In genomic region chr3:56413911-56414310, GRCh38 we compare ENCODE assay signal across 19 cellular contexts. TPM values are rescaled to one million over a fixed set of nuclear protein-coding genes. Genes with fewer than 3 reads are reported as not detected.
"Had no signal": no experiment of that assay in that cellular context is flagged by ENCODE, and none has a peak within 500 bp of the region (broad histone marks: within the 10 kb centered on the region; RNA-seq: fewer than 3 reads in every experiment).

No MANE protein-coding gene starts in this region.

- H3K9me3 ChIP-seq: gastroesophageal sphincter, lower lobe of right lung, sigmoid colon, thyroid gland had no signal

- DNase-seq: activated B cell treated with CpG ODN at 0.5 μM for 24 hours; activated CD4-positive, alpha-beta memory T cell treated with anti-CD3 and anti-CD28 coated beads for 36 hours; activated CD4-positive, alpha-beta T cell treated with anti-CD3 and anti-CD28 coated beads for 4 hours; activated naive CD4-positive, alpha-beta T cell treated with Interleukin-2 at 50 U/mL for 16 hours; activated naive CD8-positive, alpha-beta T cell treated with anti-CD3 and anti-CD28 coated beads, Interleukin-2, amount 50 U/mL, for 24 hours; aorta; brain microvascular endothelial cell; cortex of kidney; heart left ventricle; left cardiac atrium; lower lobe of right lung; natural killer cell; nucleus accumbens; sigmoid colon; stimulated activated CD8-positive, alpha-beta memory T cell treated with anti-CD3 and anti-CD28 coated beads, Interleukin-4, amount 100 ng/mL, for 48 hours; stimulated activated naive CD4-positive, alpha-beta T cell treated with Interleukin-2 at 50 U/mL for 16 hours; thyroid gland had no signal

- H3K27me3 ChIP-seq: brain microvascular endothelial cell, gastroesophageal sphincter, heart left ventricle, sigmoid colon, thyroid gland had no signal

- ATAC-seq: activated naive CD8-positive, alpha-beta T cell treated with anti-CD3 and anti-CD28 coated beads, Interleukin-2, amount 50 U/mL, for 24 hours; esophagus mucosa; gastroesophageal sphincter; heart left ventricle; left cardiac atrium; lower lobe of right lung; natural killer cell had no signal

- H3K27ac ChIP-seq: brain microvascular endothelial cell, gastroesophageal sphincter, heart left ventricle, lower lobe of right lung, sigmoid colon, thyroid gland had no signal

- H3K36me3 ChIP-seq: brain microvascular endothelial cell, gastroesophageal sphincter, heart left ventricle, lower lobe of right lung, sigmoid colon, thyroid gland had no signal

- H3K4me1 ChIP-seq: gastroesophageal sphincter, heart left ventricle, lower lobe of right lung, sigmoid colon, thyroid gland had no signal

- H3K4me3 ChIP-seq: gastroesophageal sphincter, heart left ventricle, lower lobe of right lung, sigmoid colon, thyroid gland had no signal

RNA-seq across cellular contexts. Expression of gene ERC2, which starts 54.4 kb away (rescaled TPM):
- total RNA-seq: activated B cell treated with CpG ODN at 0.5 μM for 24 hours; activated CD4-positive, alpha-beta memory T cell treated with anti-CD3 and anti-CD28 coated beads for 36 hours; natural killer cell had no signal
- polyA plus RNA-seq: aorta had no signal
